In the genomic region with DNA sequence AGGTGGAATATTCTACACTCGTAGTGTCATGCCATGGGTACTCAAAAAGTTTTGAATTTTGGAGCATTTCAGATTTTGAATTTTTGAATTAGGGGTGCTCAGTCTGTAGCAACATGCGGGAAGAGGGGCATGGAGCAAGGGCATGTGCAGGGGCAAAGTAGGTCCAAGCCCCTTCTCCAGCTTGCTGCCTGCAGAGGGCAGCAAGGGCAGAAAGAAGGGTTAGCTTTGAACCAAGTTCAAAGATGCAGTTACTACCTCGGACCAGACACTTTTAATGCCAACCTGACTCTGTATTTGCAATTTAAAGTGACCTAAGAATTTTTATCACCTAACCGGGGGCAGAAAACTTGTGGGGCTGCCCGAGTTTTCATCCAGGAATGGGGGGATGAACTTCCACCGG, we compare ENCODE assay signal across 12 cellular contexts.
DNase-seq lines count a peak whose midpoint lies in the region; ATAC-seq and TF ChIP-seq lines count a peak whose summit lies in the region.
"Had no signal": no experiment of that assay in that cellular context is flagged by ENCODE, and none has a peak within 500 bp of the region (broad histone marks: within the 10 kb centered on the region; RNA-seq: fewer than 3 reads in every experiment).

No MANE protein-coding gene starts in this region.

- DNase-seq in cardiac muscle cell (ENCODE audit: low read depth in 1 of 2, low spot score in 1 of 2) (peak in 1 of 2 donors; percentile 49), Right ventricle myocardium inferior (ENCODE audit: missing footprints) (no peak), fibroblast of pulmonary artery (ENCODE audit: low read depth) (peak; percentile 12), SHP77 treated with DMSO at 0.1 percent for 48 hours (lab: John Stamatoyannopoulos, UW) (no peak), Peyer's patch (no peak)
- no peak for DNase-seq in stimulated activated naive CD8-positive, alpha-beta T cell treated with anti-CD3 and anti-CD28 coated beads, Interleukin-15, amount 100 ng/mL, for 72 hours
- DNase-seq: activated naive CD8-positive, alpha-beta T cell treated with anti-CD3 and anti-CD28 coated beads, Interleukin-2, amount 10 ng/mL, durations not matched to agents 7 days and 5 days; esophagus squamous epithelium; lower lobe of right lung; T1000 had no signal

- no peaks in the 10 kb centered on the region for H3K9me3 Mint-ChIP-seq in stimulated activated naive CD8-positive, alpha-beta T cell treated with anti-CD3 and anti-CD28 coated beads, Interleukin-15, amount 100 ng/mL, for 72 hours
- H3K9me3 Mint-ChIP-seq: activated naive CD8-positive, alpha-beta T cell treated with anti-CD3 and anti-CD28 coated beads, Interleukin-2, amount 10 ng/mL, durations not matched to agents 7 days and 5 days had no signal

- no peak overlapping the region for H3K4me3 ChIP-seq in cardiac muscle cell
- H3K4me3 ChIP-seq in OCI-LY1 (ENCODE audit: low read depth, low read length, poor library complexity, severe bottlenecking): no peak overlapping the region
- no peak overlapping the region for H3K4me3 ChIP-seq in fibroblast of pulmonary artery (replicated peaks; ENCODE audit: low read depth, low read length)
- no peak overlapping the region for H3K4me3 ChIP-seq in Peyer's patch
- H3K4me3 ChIP-seq: esophagus squamous epithelium, lower lobe of right lung had no signal

- H3K27me3 ChIP-seq in cardiac muscle cell: no peaks in the 10 kb centered on the region
- peaks cover 7% of the 10 kb centered on the region; the same call in 1 of the 2 replicates for H3K27me3 ChIP-seq in OCI-LY1 (ENCODE audit: insufficient read depth, low read length)
- no peaks in the 10 kb centered on the region for H3K27me3 ChIP-seq in Peyer's patch
- H3K27me3 ChIP-seq: esophagus squamous epithelium had no signal

- no peak overlapping the region for H2AFZ ChIP-seq in OCI-LY1 (ENCODE audit: low read length)

- peaks cover 23% of the 10 kb centered on the region for H3K27me3 Mint-ChIP-seq in stimulated activated naive CD8-positive, alpha-beta T cell treated with anti-CD3 and anti-CD28 coated beads, Interleukin-15, amount 100 ng/mL, for 72 hours

- H3F3A ChIP-seq in OCI-LY1 (ENCODE audit: insufficient read depth, low read length): no peaks in the 10 kb centered on the region

- H3K9ac ChIP-seq in OCI-LY1 (ENCODE audit: low read length): no peak overlapping the region

- no peaks in the 10 kb centered on the region for H3K79me2 ChIP-seq in OCI-LY1 (ENCODE audit: insufficient read depth, low read length)

- intact Hi-C loops in Right ventricle myocardium inferior (cut with DNase I): loop anchor here (1.0 kb wide), 1 partner anchor 95 kb away; no protein-coding TSS in a partner anchor

- no peak for TF ChIP-seq POLR2A in Peyer's patch (IDR thresholded peaks at IDR 0.05)

- H3K4me2 ChIP-seq in OCI-LY1 (ENCODE audit: low read length): no peak overlapping the region

- peaks cover 17% of the 10 kb centered on the region for H3K4me1 ChIP-seq in cardiac muscle cell (ENCODE audit: low read depth)
- no peaks in the 10 kb centered on the region for H3K4me1 ChIP-seq in OCI-LY1 (ENCODE audit: insufficient read depth, low read length, severe bottlenecking)
- peaks cover 0 to 12% (median 0%) of the 10 kb centered on the region in 4 donors for H3K4me1 ChIP-seq in Peyer's patch

- H3K9me2 ChIP-seq in OCI-LY1 (ENCODE audit: low read depth, low read length): no peaks in the 10 kb centered on the region

- H3K4me1 Mint-ChIP-seq in stimulated activated naive CD8-positive, alpha-beta T cell treated with anti-CD3 and anti-CD28 coated beads, Interleukin-15, amount 100 ng/mL, for 72 hours: no peaks in the 10 kb centered on the region

- no peak overlapping the region for H3K4me3 Mint-ChIP-seq in stimulated activated naive CD8-positive, alpha-beta T cell treated with anti-CD3 and anti-CD28 coated beads, Interleukin-15, amount 100 ng/mL, for 72 hours
- H3K4me3 Mint-ChIP-seq: activated naive CD8-positive, alpha-beta T cell treated with anti-CD3 and anti-CD28 coated beads, Interleukin-2, amount 10 ng/mL, durations not matched to agents 7 days and 5 days had no signal

- H3K27ac ChIP-seq in cardiac muscle cell (no peak overlapping the region), OCI-LY1 (ENCODE audit: low read depth, low read length, poor library complexity, severe bottlenecking) (no peak overlapping the region), Peyer's patch (no peak overlapping the region)
- H3K27ac ChIP-seq: esophagus squamous epithelium, lower lobe of right lung had no signal

- ATAC-seq in Right ventricle myocardium inferior (no peak), GM18873 (IDR thresholded peaks at IDR 0.05; ENCODE audit: low FRiP score, unreplicated experiment) (no peak)
- no peak for ATAC-seq in stimulated activated naive CD8-positive, alpha-beta T cell treated with anti-CD3 and anti-CD28 coated beads, Interleukin-15, amount 100 ng/mL, for 72 hours

- H3K9me3 ChIP-seq in cardiac muscle cell (ENCODE audit: low read depth): no peaks in the 10 kb centered on the region
- no peaks in the 10 kb centered on the region for H3K9me3 ChIP-seq in OCI-LY1 (ENCODE audit: low read length)
- no peaks in the 10 kb centered on the region for H3K9me3 ChIP-seq in Peyer's patch
- H3K9me3 ChIP-seq: esophagus squamous epithelium, lower lobe of right lung had no signal

- H3K27ac Mint-ChIP-seq in stimulated activated naive CD8-positive, alpha-beta T cell treated with anti-CD3 and anti-CD28 coated beads, Interleukin-15, amount 100 ng/mL, for 72 hours: no peak overlapping the region
- H3K27ac Mint-ChIP-seq: activated naive CD8-positive, alpha-beta T cell treated with anti-CD3 and anti-CD28 coated beads, Interleukin-2, amount 10 ng/mL, durations not matched to agents 7 days and 5 days had no signal

- H3K36me3 ChIP-seq in cardiac muscle cell (no peaks in the 10 kb centered on the region), OCI-LY1 (ENCODE audit: insufficient read depth, low read length) (no peaks in the 10 kb centered on the region), Peyer's patch (no peaks in the 10 kb centered on the region)
- H3K36me3 ChIP-seq: esophagus squamous epithelium, lower lobe of right lung had no signal

- no peaks in the 10 kb centered on the region for H4K20me1 ChIP-seq in OCI-LY1 (ENCODE audit: insufficient read depth, low read length)

- TF ChIP-seq CTCF in cardiac muscle cell (IDR thresholded peaks at IDR 0.05; ENCODE audit: low read depth, low read length): peak; percentile 50
- TF ChIP-seq CTCF in OCI-LY1 (IDR thresholded peaks at IDR 0.05; ENCODE audit: low read length): peak; percentile 36; the same call in 1 of the 2 replicates
- TF ChIP-seq CTCF in fibroblast of pulmonary artery (IDR thresholded peaks at IDR 0.05; ENCODE audit: low read length, missing control alignments): peak; percentile 42
- no peak for TF ChIP-seq CTCF in Peyer's patch (IDR thresholded peaks at IDR 0.05)

Comparison
In these comparisons a context has a peak if more than half of its experiments do, and no peak if none do; other contexts are left out.
1. CTCF ChIP-seq: peak in cardiac muscle cell (single experiment), OCI-LY1 (single experiment) and fibroblast of pulmonary artery (single experiment); none in Peyer's patch (0 of 6).